9 cellular contexts compared by ENCODE assay signal in the genomic region with DNA sequence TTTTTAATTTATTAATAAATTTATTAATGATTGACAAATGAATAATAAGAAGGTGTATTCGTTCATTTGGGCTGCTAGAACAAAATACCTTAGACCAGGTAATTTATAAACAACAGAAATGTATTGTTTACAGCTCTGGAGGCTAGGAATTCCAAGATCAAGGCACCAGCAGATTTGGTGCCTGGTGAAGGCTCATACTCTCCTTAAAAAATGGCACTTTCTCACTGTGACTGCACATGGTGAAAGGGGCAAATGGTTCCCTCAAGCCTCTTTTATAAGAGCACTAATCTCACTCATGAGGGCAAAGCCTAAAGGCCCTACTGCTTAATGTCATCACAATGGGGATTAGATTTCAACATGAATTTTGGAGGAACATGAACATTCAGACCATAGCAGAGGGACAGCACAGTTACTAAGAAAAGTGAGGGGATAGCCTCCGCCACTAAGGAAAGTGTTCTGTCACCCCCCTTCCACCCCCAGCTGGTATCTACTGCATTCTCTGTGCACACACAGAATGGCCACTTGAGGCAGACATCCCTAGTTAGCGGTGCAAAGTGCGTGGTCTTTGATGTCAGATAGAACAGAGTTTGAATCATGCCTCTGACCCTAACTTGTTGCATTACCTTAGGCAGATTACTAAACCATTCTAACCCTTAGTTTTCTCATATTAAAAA. TPM values are rescaled to one million over a fixed set of nuclear protein-coding genes. Genes with fewer than 3 reads are reported as not detected.
A peak's percentile ranks its signal among the peaks of the same experiment; 100 is the strongest.
DNase-seq lines count a peak whose midpoint lies in the region; ATAC-seq lines count a peak whose summit lies in the region.
"Had no signal": no experiment of that assay in that cellular context is flagged by ENCODE, and none has a peak within 500 bp of the region (broad histone marks: within the 10 kb centered on the region; RNA-seq: fewer than 3 reads in every experiment).

No MANE protein-coding gene starts in this region.

- ATAC-seq in GM18873 (IDR thresholded peaks at IDR 0.05; ENCODE audit: low FRiP score, unreplicated experiment) (no peak), HG02798 (IDR thresholded peaks at IDR 0.05; ENCODE audit: poor library complexity, unreplicated experiment) (no peak)

- H3K9me3 ChIP-seq in GM23248 (ENCODE audit: low read depth) = no peaks in the 10 kb centered on the region

- no peak overlapping the region for H3K9ac ChIP-seq in GM23248

- H4K20me1 ChIP-seq in GM23248 (ENCODE audit: insufficient read depth) = no peaks in the 10 kb centered on the region

- 66 to 71% methylated on average over 4 of the region's 4 CpGs for WGBS in GM23248 (ENCODE audit: low coverage in 1 of 2, low lambda C conversion rate in 2 of 2, missing lambda C conversion rate in 2 of 2), 2 experiments

- 0 out of 2 replicates have a peak, but pooled peaks cover 7% of the 10 kb centered on the region for H3K27me3 ChIP-seq in GM23248 (replicated peaks; ENCODE audit: insufficient read depth)

- H3K27ac ChIP-seq in GM23248 = no peak overlapping the region

- H2AFZ ChIP-seq in GM23248 = no peak overlapping the region

- no peaks in the 10 kb centered on the region for H3K36me3 ChIP-seq in GM23248 (ENCODE audit: low read depth)

- H3K9me2 ChIP-seq in GM23248 (ENCODE audit: insufficient read depth) = no peaks in the 10 kb centered on the region

- H3K4me3 ChIP-seq in GM23248 = no peak overlapping the region

- H3K79me2 ChIP-seq in GM23248 (ENCODE audit: insufficient read depth) = no peaks in the 10 kb centered on the region

- no peak overlapping the region for H3K4me2 ChIP-seq in GM23248 (ENCODE audit: unreplicated experiment)

- DNase-seq in DMS 273 (lab: John Stamatoyannopoulos, UW; ENCODE audit: unreplicated experiment) (peak; percentile 39), DMS 273 treated with DMSO at 0.1 percent for 48 hours (lab: John Stamatoyannopoulos, UW) (no peak), GM23248 (peak; percentile 16), SK-N-DZ (ENCODE audit: low spot score) (peak; percentile 54), iPS DF 19.7 (ENCODE audit: low read depth, low spot score) (peak; percentile 23), LoVo (ENCODE audit: low spot score) (no peak)
- DNase-seq: 8988T had no signal

- H3F3A ChIP-seq in GM23248 (ENCODE audit: insufficient read depth) = no peaks in the 10 kb centered on the region

- in situ Hi-C loops in GM23248 (cut with MboI) = no loop called here

- no peaks in the 10 kb centered on the region for H3K4me1 ChIP-seq in GM23248 (ENCODE audit: insufficient read depth)

RNA-seq across cellular contexts. Expression of gene CEP295, which starts 47.2 kb away (rescaled TPM):
- 7.7 and 8.3 TPM in 2 replicates for total RNA-seq in GM23248 (2014; rRNA removed; shearing (Covaris generic))
- polyA plus RNA-seq in GM23248 (2016; fragmentation: Nextera tagmentation; extraction: Ambion mirVana) = 2.3 and 2.4 TPM in 2 replicates
- polyA plus RNA-seq in SK-N-DZ (2014; cell fraction: cytosol; rRNA removed) = 31.2 and 41.7 TPM in 2 replicates
- 49.8 and 65.4 TPM in 2 replicates for polyA plus RNA-seq in SK-N-DZ (2014; cell fraction: nucleus; rRNA removed)

Comparison
In these comparisons a context has a peak if more than half of its experiments do, and no peak if none do; other contexts are left out.
1. DNase-seq: peak in DMS 273 (single experiment), GM23248 (single experiment), SK-N-DZ (single experiment) and iPS DF 19.7 (single experiment); none in DMS 273 treated with DMSO at 0.1 percent for 48 hours (single experiment) and LoVo (single experiment).